Comparison of ENCODE assay signal across 1 cellular context in the genomic region with DNA sequence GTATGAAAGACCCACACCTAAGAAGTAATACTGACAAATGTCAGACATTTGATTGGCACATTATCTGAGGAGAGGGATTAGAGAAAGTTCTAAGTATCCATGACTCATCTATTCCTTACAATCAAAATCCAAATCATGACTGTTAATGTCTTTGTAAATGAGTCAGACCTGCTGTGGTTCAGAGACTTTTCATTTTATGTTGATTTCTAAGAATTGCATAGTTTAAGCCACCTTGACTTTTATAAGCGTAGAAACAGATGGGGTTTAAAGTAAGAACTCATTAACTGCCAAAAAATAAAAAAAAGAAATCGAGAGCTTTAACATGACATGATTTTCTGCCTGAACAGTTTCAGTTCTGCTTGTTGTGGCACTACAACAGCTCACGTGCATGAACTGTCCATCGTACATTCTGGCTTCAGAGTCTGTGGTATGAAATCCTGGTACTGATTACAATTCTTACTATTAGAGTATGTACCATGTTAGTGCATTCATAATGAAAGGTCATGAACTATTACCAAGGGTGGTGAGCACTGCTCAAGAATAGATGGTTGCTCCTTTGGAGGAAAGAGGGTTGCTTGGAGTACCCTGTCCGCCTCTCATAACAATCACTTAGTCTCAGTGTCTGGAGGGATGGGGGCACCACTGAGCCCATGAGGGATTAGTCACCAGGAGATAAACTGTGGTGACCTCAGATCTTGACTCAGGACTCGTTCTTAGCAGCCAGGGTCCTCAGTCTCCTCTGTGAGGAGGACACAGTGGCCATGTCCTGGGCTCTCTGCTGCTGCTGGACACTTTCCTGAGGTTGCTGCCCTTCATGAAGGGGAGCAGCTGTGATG.
TF ChIP-seq lines count a peak whose summit lies in the region.

No MANE protein-coding gene starts in this region.

TF ChIP-seq in GM12878, 131 proteins besides CTCF, POLR2A, EP300 and RAD21 (continued from another document and continues in another):
- TF ChIP-seq, protein P1, sequence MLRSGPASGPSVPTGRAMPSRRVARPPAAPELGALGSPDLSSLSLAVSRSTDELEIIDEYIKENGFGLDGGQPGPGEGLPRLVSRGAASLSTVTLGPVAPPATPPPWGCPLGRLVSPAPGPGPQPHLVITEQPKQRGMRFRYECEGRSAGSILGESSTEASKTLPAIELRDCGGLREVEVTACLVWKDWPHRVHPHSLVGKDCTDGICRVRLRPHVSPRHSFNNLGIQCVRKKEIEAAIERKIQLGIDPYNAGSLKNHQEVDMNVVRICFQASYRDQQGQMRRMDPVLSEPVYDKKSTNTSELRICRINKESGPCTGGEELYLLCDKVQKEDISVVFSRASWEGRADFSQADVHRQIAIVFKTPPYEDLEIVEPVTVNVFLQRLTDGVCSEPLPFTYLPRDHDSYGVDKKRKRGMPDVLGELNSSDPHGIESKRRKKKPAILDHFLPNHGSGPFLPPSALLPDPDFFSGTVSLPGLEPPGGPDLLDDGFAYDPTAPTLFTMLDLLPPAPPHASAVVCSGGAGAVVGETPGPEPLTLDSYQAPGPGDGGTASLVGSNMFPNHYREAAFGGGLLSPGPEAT (IDR thresholded peaks at IDR 0.05; ENCODE audit: low read depth) = peak; percentile 72
- TF ChIP-seq POU2F2 (IDR thresholded peaks at IDR 0.05; ENCODE audit: borderline replicate concordance, low read depth, low read length) (peak; percentile 70; the same call in 2 of the 3 replicates), CHD4 (IDR thresholded peaks at IDR 0.05) (no peak), ESRRA (IDR thresholded peaks at IDR 0.05; ENCODE audit: low read length) (no peak), MXI1 (IDR thresholded peaks at IDR 0.05; ENCODE audit: low read depth, low read length) (peak; percentile 74; the same call in 1 of the 2 replicates), STAT3 (IDR thresholded peaks at IDR 0.05; ENCODE audit: low read depth, low read length) (peak; percentile 94), LARP7 (IDR thresholded peaks at IDR 0.05) (no peak), NR2F1 (conservative IDR thresholded peaks at IDR 0.05) (peak; percentile 97), HDAC2 (IDR thresholded peaks at IDR 0.05) (no peak), HDAC6 (IDR thresholded peaks at IDR 0.05; ENCODE audit: unreplicated experiment) (no peak), EZH2 (IDR thresholded peaks at IDR 0.05; ENCODE audit: borderline replicate concordance, control insufficient read depth, low read depth, low read length) (no peak), JUND (IDR thresholded peaks at IDR 0.05; ENCODE audit: low read depth, low read length) (0 out of 2 replicates have a peak, but pooled peaks have one; percentile 42), GABPA (IDR thresholded peaks at IDR 0.05; ENCODE audit: low read depth) (0 out of 2 replicates have a peak, but pooled peaks have one; percentile 61), DPF2 (IDR thresholded peaks at IDR 0.05) (peak; percentile 90), RB1 (IDR thresholded peaks at IDR 0.05; ENCODE audit: borderline replicate concordance) (no peak), MYB (IDR thresholded peaks at IDR 0.05; ENCODE audit: borderline replicate concordance, low read depth, low read length) (no peak), ZNF384 (IDR thresholded peaks at IDR 0.05; ENCODE audit: borderline replicate concordance, low read depth, low read length) (peak; percentile 72; the same call in 1 of the 2 replicates), KAT2A (conservative IDR thresholded peaks at IDR 0.05; ENCODE audit: control insufficient read depth, low read depth, low read length) (no peak), MEF2B (IDR thresholded peaks at IDR 0.05; ENCODE audit: partially characterized antibody, poor library complexity, severe bottlenecking) (peak; percentile 60), NR2C1 (IDR thresholded peaks at IDR 0.05) (peak; percentile 66), BCL11A (IDR thresholded peaks at IDR 0.05; ENCODE audit: low read depth, low read length) (peak; percentile 94), BHLHE40 (IDR thresholded peaks at IDR 0.05; ENCODE audit: borderline replicate concordance in 1 of 2, low read depth in 2 of 2, low read length in 1 of 2) (peak; percentile 99 to 100), CBFB (IDR thresholded peaks at IDR 0.05; ENCODE audit: low read depth) (peak; percentile 81), CREM (IDR thresholded peaks at IDR 0.05; ENCODE audit: low read depth) (peak; percentile 94), SMARCA5 (IDR thresholded peaks at IDR 0.05) (peak; percentile 62; the same call in 1 of the 2 replicates), IKZF1 (conservative IDR thresholded peaks at IDR 0.05) (peak; percentile 81), SUPT20H (IDR thresholded peaks at IDR 0.05; ENCODE audit: borderline replicate concordance, control insufficient read depth, low read depth, low read length) (no peak), ZNF24 (IDR thresholded peaks at IDR 0.05) (peak; percentile 61; the same call in 1 of the 2 replicates), KLF5 (IDR thresholded peaks at IDR 0.05; ENCODE audit: partially characterized antibody) (peak; percentile 40), ZNF622 (IDR thresholded peaks at IDR 0.05) (no peak), ETV6 (conservative IDR thresholded peaks at IDR 0.05 in 1 of 2, IDR thresholded peaks at IDR 0.05 in 1 of 2; ENCODE audit: borderline replicate concordance in 1 of 2, low read depth in 1 of 2) (peak in 1 of 2 experiments; percentile 81; a peak in 2 of 4 replicates), ZSCAN29 (IDR thresholded peaks at IDR 0.05) (no peak)
- TF ChIP-seq, protein P2, sequence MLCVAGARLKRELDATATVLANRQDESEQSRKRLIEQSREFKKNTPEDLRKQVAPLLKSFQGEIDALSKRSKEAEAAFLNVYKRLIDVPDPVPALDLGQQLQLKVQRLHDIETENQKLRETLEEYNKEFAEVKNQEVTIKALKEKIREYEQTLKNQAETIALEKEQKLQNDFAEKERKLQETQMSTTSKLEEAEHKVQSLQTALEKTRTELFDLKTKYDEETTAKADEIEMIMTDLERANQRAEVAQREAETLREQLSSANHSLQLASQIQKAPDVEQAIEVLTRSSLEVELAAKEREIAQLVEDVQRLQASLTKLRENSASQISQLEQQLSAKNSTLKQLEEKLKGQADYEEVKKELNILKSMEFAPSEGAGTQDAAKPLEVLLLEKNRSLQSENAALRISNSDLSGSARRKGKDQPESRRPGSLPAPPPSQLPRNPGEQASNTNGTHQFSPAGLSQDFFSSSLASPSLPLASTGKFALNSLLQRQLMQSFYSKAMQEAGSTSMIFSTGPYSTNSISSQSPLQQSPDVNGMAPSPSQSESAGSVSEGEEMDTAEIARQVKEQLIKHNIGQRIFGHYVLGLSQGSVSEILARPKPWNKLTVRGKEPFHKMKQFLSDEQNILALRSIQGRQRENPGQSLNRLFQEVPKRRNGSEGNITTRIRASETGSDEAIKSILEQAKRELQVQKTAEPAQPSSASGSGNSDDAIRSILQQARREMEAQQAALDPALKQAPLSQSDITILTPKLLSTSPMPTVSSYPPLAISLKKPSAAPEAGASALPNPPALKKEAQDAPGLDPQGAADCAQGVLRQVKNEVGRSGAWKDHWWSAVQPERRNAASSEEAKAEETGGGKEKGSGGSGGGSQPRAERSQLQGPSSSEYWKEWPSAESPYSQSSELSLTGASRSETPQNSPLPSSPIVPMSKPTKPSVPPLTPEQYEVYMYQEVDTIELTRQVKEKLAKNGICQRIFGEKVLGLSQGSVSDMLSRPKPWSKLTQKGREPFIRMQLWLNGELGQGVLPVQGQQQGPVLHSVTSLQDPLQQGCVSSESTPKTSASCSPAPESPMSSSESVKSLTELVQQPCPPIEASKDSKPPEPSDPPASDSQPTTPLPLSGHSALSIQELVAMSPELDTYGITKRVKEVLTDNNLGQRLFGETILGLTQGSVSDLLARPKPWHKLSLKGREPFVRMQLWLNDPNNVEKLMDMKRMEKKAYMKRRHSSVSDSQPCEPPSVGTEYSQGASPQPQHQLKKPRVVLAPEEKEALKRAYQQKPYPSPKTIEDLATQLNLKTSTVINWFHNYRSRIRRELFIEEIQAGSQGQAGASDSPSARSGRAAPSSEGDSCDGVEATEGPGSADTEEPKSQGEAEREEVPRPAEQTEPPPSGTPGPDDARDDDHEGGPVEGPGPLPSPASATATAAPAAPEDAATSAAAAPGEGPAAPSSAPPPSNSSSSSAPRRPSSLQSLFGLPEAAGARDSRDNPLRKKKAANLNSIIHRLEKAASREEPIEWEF (IDR thresholded peaks at IDR 0.05; ENCODE audit: insufficient replicate concordance, low read depth, low read length) = peak; percentile 65
- TF ChIP-seq, protein P3, sequence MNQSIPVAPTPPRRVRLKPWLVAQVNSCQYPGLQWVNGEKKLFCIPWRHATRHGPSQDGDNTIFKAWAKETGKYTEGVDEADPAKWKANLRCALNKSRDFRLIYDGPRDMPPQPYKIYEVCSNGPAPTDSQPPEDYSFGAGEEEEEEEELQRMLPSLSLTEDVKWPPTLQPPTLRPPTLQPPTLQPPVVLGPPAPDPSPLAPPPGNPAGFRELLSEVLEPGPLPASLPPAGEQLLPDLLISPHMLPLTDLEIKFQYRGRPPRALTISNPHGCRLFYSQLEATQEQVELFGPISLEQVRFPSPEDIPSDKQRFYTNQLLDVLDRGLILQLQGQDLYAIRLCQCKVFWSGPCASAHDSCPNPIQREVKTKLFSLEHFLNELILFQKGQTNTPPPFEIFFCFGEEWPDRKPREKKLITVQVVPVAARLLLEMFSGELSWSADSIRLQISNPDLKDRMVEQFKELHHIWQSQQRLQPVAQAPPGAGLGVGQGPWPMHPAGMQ (IDR thresholded peaks at IDR 0.05; ENCODE audit: borderline replicate concordance) = no peak
- TF ChIP-seq, protein P4, sequence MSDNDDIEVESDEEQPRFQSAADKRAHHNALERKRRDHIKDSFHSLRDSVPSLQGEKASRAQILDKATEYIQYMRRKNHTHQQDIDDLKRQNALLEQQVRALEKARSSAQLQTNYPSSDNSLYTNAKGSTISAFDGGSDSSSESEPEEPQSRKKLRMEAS (IDR thresholded peaks at IDR 0.05; ENCODE audit: low read depth, low read length) = no peak
- TF ChIP-seq, protein P5, sequence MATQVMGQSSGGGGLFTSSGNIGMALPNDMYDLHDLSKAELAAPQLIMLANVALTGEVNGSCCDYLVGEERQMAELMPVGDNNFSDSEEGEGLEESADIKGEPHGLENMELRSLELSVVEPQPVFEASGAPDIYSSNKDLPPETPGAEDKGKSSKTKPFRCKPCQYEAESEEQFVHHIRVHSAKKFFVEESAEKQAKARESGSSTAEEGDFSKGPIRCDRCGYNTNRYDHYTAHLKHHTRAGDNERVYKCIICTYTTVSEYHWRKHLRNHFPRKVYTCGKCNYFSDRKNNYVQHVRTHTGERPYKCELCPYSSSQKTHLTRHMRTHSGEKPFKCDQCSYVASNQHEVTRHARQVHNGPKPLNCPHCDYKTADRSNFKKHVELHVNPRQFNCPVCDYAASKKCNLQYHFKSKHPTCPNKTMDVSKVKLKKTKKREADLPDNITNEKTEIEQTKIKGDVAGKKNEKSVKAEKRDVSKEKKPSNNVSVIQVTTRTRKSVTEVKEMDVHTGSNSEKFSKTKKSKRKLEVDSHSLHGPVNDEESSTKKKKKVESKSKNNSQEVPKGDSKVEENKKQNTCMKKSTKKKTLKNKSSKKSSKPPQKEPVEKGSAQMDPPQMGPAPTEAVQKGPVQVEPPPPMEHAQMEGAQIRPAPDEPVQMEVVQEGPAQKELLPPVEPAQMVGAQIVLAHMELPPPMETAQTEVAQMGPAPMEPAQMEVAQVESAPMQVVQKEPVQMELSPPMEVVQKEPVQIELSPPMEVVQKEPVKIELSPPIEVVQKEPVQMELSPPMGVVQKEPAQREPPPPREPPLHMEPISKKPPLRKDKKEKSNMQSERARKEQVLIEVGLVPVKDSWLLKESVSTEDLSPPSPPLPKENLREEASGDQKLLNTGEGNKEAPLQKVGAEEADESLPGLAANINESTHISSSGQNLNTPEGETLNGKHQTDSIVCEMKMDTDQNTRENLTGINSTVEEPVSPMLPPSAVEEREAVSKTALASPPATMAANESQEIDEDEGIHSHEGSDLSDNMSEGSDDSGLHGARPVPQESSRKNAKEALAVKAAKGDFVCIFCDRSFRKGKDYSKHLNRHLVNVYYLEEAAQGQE (IDR thresholded peaks at IDR 0.05; ENCODE audit: low read depth, low read length) = no peak
- TF ChIP-seq, protein P6, sequence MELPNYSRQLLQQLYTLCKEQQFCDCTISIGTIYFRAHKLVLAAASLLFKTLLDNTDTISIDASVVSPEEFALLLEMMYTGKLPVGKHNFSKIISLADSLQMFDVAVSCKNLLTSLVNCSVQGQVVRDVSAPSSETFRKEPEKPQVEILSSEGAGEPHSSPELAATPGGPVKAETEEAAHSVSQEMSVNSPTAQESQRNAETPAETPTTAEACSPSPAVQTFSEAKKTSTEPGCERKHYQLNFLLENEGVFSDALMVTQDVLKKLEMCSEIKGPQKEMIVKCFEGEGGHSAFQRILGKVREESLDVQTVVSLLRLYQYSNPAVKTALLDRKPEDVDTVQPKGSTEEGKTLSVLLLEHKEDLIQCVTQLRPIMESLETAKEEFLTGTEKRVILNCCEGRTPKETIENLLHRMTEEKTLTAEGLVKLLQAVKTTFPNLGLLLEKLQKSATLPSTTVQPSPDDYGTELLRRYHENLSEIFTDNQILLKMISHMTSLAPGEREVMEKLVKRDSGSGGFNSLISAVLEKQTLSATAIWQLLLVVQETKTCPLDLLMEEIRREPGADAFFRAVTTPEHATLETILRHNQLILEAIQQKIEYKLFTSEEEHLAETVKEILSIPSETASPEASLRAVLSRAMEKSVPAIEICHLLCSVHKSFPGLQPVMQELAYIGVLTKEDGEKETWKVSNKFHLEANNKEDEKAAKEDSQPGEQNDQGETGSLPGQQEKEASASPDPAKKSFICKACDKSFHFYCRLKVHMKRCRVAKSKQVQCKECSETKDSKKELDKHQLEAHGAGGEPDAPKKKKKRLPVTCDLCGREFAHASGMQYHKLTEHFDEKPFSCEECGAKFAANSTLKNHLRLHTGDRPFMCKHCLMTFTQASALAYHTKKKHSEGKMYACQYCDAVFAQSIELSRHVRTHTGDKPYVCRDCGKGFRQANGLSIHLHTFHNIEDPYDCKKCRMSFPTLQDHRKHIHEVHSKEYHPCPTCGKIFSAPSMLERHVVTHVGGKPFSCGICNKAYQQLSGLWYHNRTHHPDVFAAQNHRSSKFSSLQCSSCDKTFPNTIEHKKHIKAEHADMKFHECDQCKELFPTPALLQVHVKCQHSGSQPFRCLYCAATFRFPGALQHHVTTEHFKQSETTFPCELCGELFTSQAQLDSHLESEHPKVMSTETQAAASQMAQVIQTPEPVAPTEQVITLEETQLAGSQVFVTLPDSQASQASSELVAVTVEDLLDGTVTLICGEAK (IDR thresholded peaks at IDR 0.05; ENCODE audit: borderline replicate concordance) = no peak
